Comparison of ENCODE assay signal across 11 cellular contexts in genomic region chr4:158020734-158021346, GRCh38.
A peak's percentile ranks its signal among the peaks of the same experiment; 100 is the strongest.
DNase-seq lines count a peak whose midpoint lies in the region; ATAC-seq and TF ChIP-seq lines count a peak whose summit lies in the region.
"Had no signal": no experiment of that assay in that cellular context is flagged by ENCODE, and none has a peak within 500 bp of the region (broad histone marks: within the 10 kb centered on the region; RNA-seq: fewer than 3 reads in every experiment).

No MANE protein-coding gene starts in this region.

- BruUV-seq in Panc1 (replicated peaks; lab: Mats Ljungman, UMichigan) = no TSS peak

- H3K4me3 Mint-ChIP-seq in osteocyte (ENCODE audit: unreplicated experiment) = no peak overlapping the region
- H3K4me3 Mint-ChIP-seq: activated B cell treated with CpG ODN at 0.5 μM for 24 hours; activated naive CD8-positive, alpha-beta T cell treated with anti-CD3 and anti-CD28 coated beads for 36 hours had no signal

- no peaks in the 10 kb centered on the region for H3K27me3 Mint-ChIP-seq in osteocyte (ENCODE audit: unreplicated experiment)
- H3K27me3 Mint-ChIP-seq: activated B cell treated with CpG ODN at 0.5 μM for 24 hours; activated naive CD8-positive, alpha-beta T cell treated with anti-CD3 and anti-CD28 coated beads for 36 hours had no signal

- no peak for TF ChIP-seq EP300 in esophagus muscularis mucosa (IDR thresholded peaks at IDR 0.05)

- H3K4me3 ChIP-seq in Panc1 (ENCODE audit: low read depth in 2 of 2, low read length in 2 of 2) = no peak overlapping the region
- no peak overlapping the region for H3K4me3 ChIP-seq in esophagus muscularis mucosa

- peak; percentile 84 for DNase-seq in COLO829 (ENCODE audit: low spot score)
- DNase-seq in Panc1 (ENCODE audit: low read depth, low spot score) = no peak
- no peak for DNase-seq in esophagus muscularis mucosa (ENCODE audit: extremely low spot score)
- no peak for DNase-seq in osteocyte (ENCODE audit: extremely low spot score, unreplicated experiment)
- no peak for DNase-seq in NCI-H446 treated with DMSO at 0.1 percent for 48 hours (lab: John Stamatoyannopoulos, UW)
- DNase-seq in NCI-H2081 (lab: John Stamatoyannopoulos, UW) = no peak
- DNase-seq: activated B cell treated with CpG ODN at 0.5 μM for 24 hours; activated naive CD8-positive, alpha-beta T cell treated with anti-CD3 and anti-CD28 coated beads for 36 hours; DND-41 had no signal

- CTCF ChIA-PET in Panc1 (lab: Charles Lee) = no interaction called here

- no peak for TF ChIP-seq CTCF in Panc1 (IDR thresholded peaks at IDR 0.05)
- no peak for TF ChIP-seq CTCF in esophagus muscularis mucosa (IDR thresholded peaks at IDR 0.05)
- TF ChIP-seq CTCF in osteocyte (IDR thresholded peaks at IDR 0.05) = no peak

- ATAC-seq in Panc1 (peak; percentile 69; the same call in 1 of the 2 replicates), HG02870 (IDR thresholded peaks at IDR 0.05; ENCODE audit: unreplicated experiment) (no peak), HG03442 (IDR thresholded peaks at IDR 0.05; ENCODE audit: unreplicated experiment) (no peak)

- TF ChIP-seq POLR2A in esophagus muscularis mucosa (IDR thresholded peaks at IDR 0.05; ENCODE audit: low read depth) = no peak

- H3K27ac ChIP-seq in Panc1 (ENCODE audit: low read length) = peak overlapping the region; percentile 66
- peak overlapping the region; percentile 49 to 76 (median 58) for H3K27ac ChIP-seq in esophagus muscularis mucosa (replicated peaks in 1 of 4)

- no peaks in the 10 kb centered on the region for H3K9me3 ChIP-seq in Panc1 (ENCODE audit: control insufficient read depth, insufficient read depth, low read depth, low read length)
- no peaks in the 10 kb centered on the region for H3K9me3 ChIP-seq in esophagus muscularis mucosa

- H3K4me1 ChIP-seq in Panc1 (ENCODE audit: control insufficient read depth, insufficient read depth, low read length) (no peaks in the 10 kb centered on the region; the same call in 1 of the 2 replicates), esophagus muscularis mucosa (peaks cover 16 to 35% (median 33%) of the 10 kb centered on the region in 4 donors)

- in situ Hi-C loops in Panc1 (cut with HindIII; ENCODE audit: low pct_unique_long_range_greater_than_20kb, low sequenced_read_pairs) = no loop called here

- POLR2A ChIA-PET in Panc1 (lab: Charles Lee) = no interaction called here

- no peaks in the 10 kb centered on the region for H3K36me3 Mint-ChIP-seq in osteocyte (ENCODE audit: unreplicated experiment)
- H3K36me3 Mint-ChIP-seq: activated naive CD8-positive, alpha-beta T cell treated with anti-CD3 and anti-CD28 coated beads for 36 hours had no signal

- H3K27me3 ChIP-seq in Panc1 (ENCODE audit: control insufficient read depth, insufficient read depth, low read length) (no peaks in the 10 kb centered on the region), esophagus muscularis mucosa (no peaks in the 10 kb centered on the region)

- H3K36me3 ChIP-seq in Panc1 (ENCODE audit: control insufficient read depth, insufficient read depth, low read length) (no peaks in the 10 kb centered on the region), esophagus muscularis mucosa (no peaks in the 10 kb centered on the region)

- peaks cover 8% of the 10 kb centered on the region for H3K9me3 Mint-ChIP-seq in osteocyte (ENCODE audit: unreplicated experiment)
- H3K9me3 Mint-ChIP-seq: activated B cell treated with CpG ODN at 0.5 μM for 24 hours; activated naive CD8-positive, alpha-beta T cell treated with anti-CD3 and anti-CD28 coated beads for 36 hours had no signal

- H3K27ac Mint-ChIP-seq in osteocyte (ENCODE audit: unreplicated experiment) = peak overlapping the region; percentile 91
- H3K27ac Mint-ChIP-seq: activated B cell treated with CpG ODN at 0.5 μM for 24 hours; activated naive CD8-positive, alpha-beta T cell treated with anti-CD3 and anti-CD28 coated beads for 36 hours had no signal

- 33% methylated on average over 5 of the region's 5 CpGs for WGBS in esophagus muscularis mucosa

- peaks cover 72% of the 10 kb centered on the region for H3K4me1 Mint-ChIP-seq in osteocyte (ENCODE audit: unreplicated experiment)
- H3K4me1 Mint-ChIP-seq: activated B cell treated with CpG ODN at 0.5 μM for 24 hours; activated naive CD8-positive, alpha-beta T cell treated with anti-CD3 and anti-CD28 coated beads for 36 hours had no signal

- intact Hi-C loops in Panc1 (cut with micrococcal nuclease; ENCODE audit: unreplicated experiment) (no loop called here), esophagus muscularis mucosa (cut with DNase I) (no loop called here)
